1 cellular context compared by ENCODE assay signal in genomic region chr2:189161894-189162293, GRCh38.
TF ChIP-seq lines count a peak whose summit lies in the region.

No MANE protein-coding gene starts in this region.

TF ChIP-seq in GM23338, 12 proteins besides CTCF, POLR2A, EP300 and RAD21:
- no peak for TF ChIP-seq ZNF462 (CRISPR knock-in tag; IDR thresholded peaks at IDR 0.05)
- TF ChIP-seq EZH2 (IDR thresholded peaks at IDR 0.05; ENCODE audit: low read depth, unreplicated experiment): no peak
- TF ChIP-seq NANOG (IDR thresholded peaks at IDR 0.05; ENCODE audit: borderline replicate concordance): no peak
- TF ChIP-seq JUNB (IDR thresholded peaks at IDR 0.05; ENCODE audit: unreplicated experiment): no peak
- TF ChIP-seq REST (IDR thresholded peaks at IDR 0.05; ENCODE audit: unreplicated experiment): no peak
- no peak for TF ChIP-seq ZNF331 (CRISPR knock-in tag; IDR thresholded peaks at IDR 0.05; ENCODE audit: low read depth)
- TF ChIP-seq EZH2phosphoT487 (IDR thresholded peaks at IDR 0.05; ENCODE audit: unreplicated experiment): no peak
- no peak for TF ChIP-seq POLR2AphosphoS5 (IDR thresholded peaks at IDR 0.05; ENCODE audit: low read depth)
- TF ChIP-seq CREB1 (CRISPR knock-in tag; IDR thresholded peaks at IDR 0.05; ENCODE audit: low read depth): no peak
- no peak for TF ChIP-seq ZNF114 (CRISPR knock-in tag; IDR thresholded peaks at IDR 0.05)
- TF ChIP-seq ETS1 (IDR thresholded peaks at IDR 0.05): no peak
- no peak for TF ChIP-seq STAT1 (IDR thresholded peaks at IDR 0.05; ENCODE audit: unreplicated experiment)
